ENCODE assay signal across 25 cellular contexts in the genomic region with DNA sequence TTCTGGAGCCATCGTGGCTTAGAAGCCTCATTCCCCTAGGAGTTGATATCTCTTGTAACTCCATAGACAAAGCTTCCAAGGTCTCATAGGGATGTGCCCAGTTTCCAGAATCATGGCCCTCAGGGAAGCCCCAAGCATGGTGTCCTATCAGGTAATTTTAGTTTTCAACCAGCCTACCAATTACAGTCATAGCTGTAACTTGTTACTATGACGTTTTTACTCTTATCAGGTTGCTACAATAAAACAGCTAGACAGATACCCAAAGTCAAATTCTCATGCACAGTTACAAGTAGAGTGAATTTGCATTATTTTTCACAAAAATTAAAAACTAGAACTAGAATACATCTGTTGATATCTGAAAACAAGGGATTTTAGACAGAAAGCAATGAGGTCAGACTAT. TPM values are rescaled to one million over a fixed set of nuclear protein-coding genes. Genes with fewer than 3 reads are reported as not detected.
"Had no signal": no experiment of that assay in that cellular context is flagged by ENCODE, and none has a peak within 500 bp of the region (broad histone marks: within the 10 kb centered on the region; RNA-seq: fewer than 3 reads in every experiment).

No MANE protein-coding gene starts in this region.

- H3K9me3 ChIP-seq: colonic mucosa, gastroesophageal sphincter, heart left ventricle, left lung, lower lobe of right lung, mucosa of descending colon had no signal

- H3K27me3 ChIP-seq: colonic mucosa, foreskin keratinocyte had no signal

- ATAC-seq: effector memory CD8-positive, alpha-beta T cell; esophagus mucosa; foreskin keratinocyte; gastroesophageal sphincter; heart left ventricle; left cardiac atrium; left lung; left ventricle myocardium superior; lower lobe of right lung; mucosa of descending colon; naive thymus-derived CD8-positive, alpha-beta T cell had no signal

- FAIRE-seq: endometrium, frontal cortex, islet of Langerhans, keratinocyte had no signal

- H3K4me1 ChIP-seq: colonic mucosa, foreskin keratinocyte, gastroesophageal sphincter, heart left ventricle, left lung, lower lobe of right lung had no signal

- H3K4me3 ChIP-seq: colonic mucosa, gastroesophageal sphincter, heart left ventricle, left lung, lower lobe of right lung, mucosa of descending colon had no signal

- DNase-seq: colonic mucosa; cortex of kidney; effector CD8-positive, alpha-beta T cell; effector memory CD8-positive, alpha-beta T cell; endodermal cell; erythroblast; foreskin keratinocyte; heart left ventricle; hippocampal formation; left cardiac atrium; left lung; left ventricle myocardium superior; lower lobe of right lung; mesenchymal stem cell; mucosa of descending colon; naive B cell; naive thymus-derived CD8-positive, alpha-beta T cell had no signal

- H3K36me3 ChIP-seq: colonic mucosa, gastroesophageal sphincter, heart left ventricle, left lung, lower lobe of right lung had no signal

- H3K27ac ChIP-seq: colonic mucosa, epithelial cell of prostate, foreskin keratinocyte, gastroesophageal sphincter, heart left ventricle, left lung, lower lobe of right lung had no signal

RNA-seq across cellular contexts. Expression of gene LYPD6, which starts 8.9 kb away (rescaled TPM):
- total RNA-seq: mesenteric fat pad; naive thymus-derived CD8-positive, alpha-beta T cell had no signal
- polyA plus RNA-seq: naive thymus-derived CD8-positive, alpha-beta T cell had no signal
